ENCODE assay signal across 9 cellular contexts in the genomic region with DNA sequence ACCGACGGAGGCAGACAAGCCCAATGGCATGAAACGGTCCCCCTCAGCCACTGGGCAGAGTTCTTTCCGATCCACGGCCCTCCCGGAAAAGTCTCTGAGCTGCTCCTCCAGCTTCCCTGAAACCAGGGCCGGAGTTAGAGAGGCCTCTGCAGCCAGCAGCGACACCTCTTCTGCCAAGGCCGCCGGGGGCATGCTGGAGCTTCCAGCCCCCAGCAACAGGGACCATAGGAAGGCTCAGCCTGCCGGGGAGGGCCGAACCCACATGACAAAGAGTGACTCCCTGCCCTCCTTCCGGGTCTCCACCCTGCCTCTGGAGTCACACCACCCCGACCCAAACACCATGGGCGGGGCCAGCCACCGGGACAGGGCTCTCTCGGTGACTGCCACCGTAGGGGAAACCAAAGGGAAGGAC. TPM values are rescaled to one million over a fixed set of nuclear protein-coding genes. Genes with fewer than 3 reads are reported as not detected.
DNase-seq lines count a peak whose midpoint lies in the region; ATAC-seq and TF ChIP-seq lines count a peak whose summit lies in the region.
"Had no signal": no experiment of that assay in that cellular context is flagged by ENCODE, and none has a peak within 500 bp of the region (broad histone marks: within the 10 kb centered on the region; RNA-seq: fewer than 3 reads in every experiment).

No MANE protein-coding gene starts in this region.

- H3K4me1 ChIP-seq in stomach = peaks cover 5 to 23% (median 15%) of the 10 kb centered on the region in 4 donors

- peak overlapping the region; percentile 95 for H3K27ac Mint-ChIP-seq in dendritic cell treated with granulocyte-macrophage colony-stimulating factor and Interleukin-4, amounts not matched to agents 40 ng/mL and 50 ng/mL, for 4 days
- peak overlapping the region; percentile 95 to 99 (median 99) for H3K27ac Mint-ChIP-seq in naive thymus-derived CD8-positive, alpha-beta T cell

- intact Hi-C loops in dendritic cell treated with granulocyte-macrophage colony-stimulating factor and Interleukin-4, amounts not matched to agents 40 ng/mL and 50 ng/mL, for 4 days (cut with micrococcal nuclease) = loop anchor here (1.0 to 2.0 kb wide), 3 partner anchors 16 to 43 kb away; no protein-coding TSS in a partner anchor
- intact Hi-C loops in stomach (cut with DNase I; ENCODE audit: low total_unique reads) = no loop called here

- TF ChIP-seq CTCF in stomach (IDR thresholded peaks at IDR 0.05) = no peak

- H3K4me3 Mint-ChIP-seq in dendritic cell treated with granulocyte-macrophage colony-stimulating factor and Interleukin-4, amounts not matched to agents 40 ng/mL and 50 ng/mL, for 4 days = peak overlapping the region; percentile 77
- H3K4me3 Mint-ChIP-seq in naive thymus-derived CD8-positive, alpha-beta T cell = peak overlapping the region; percentile 75 to 94 (median 88)

- H3K27me3 ChIP-seq in stomach = no peaks in the 10 kb centered on the region

- peaks cover 25 to 62% (median 48%) of the 10 kb centered on the region in 4 donors for H3K36me3 ChIP-seq in stomach

- ATAC-seq in GM18520 (IDR thresholded peaks at IDR 0.05; ENCODE audit: unreplicated experiment) (peak; percentile 14), HG03097 (IDR thresholded peaks at IDR 0.05; ENCODE audit: low FRiP score, unreplicated experiment) (peak; percentile 23)
- ATAC-seq in activated CD4-positive, CD25-positive, alpha-beta regulatory T cell treated with anti-CD3 and anti-CD28 coated beads, Interleukin-2, amount 50 U/mL, for 24 hours = peak; percentile 78
- peak; percentile 26 to 62 for ATAC-seq in naive thymus-derived CD8-positive, alpha-beta T cell

- peak in 9 of 10 donors; percentile 28 to 80 (median 47) for DNase-seq in naive thymus-derived CD8-positive, alpha-beta T cell
- DNase-seq in stomach (peak; percentile 63), NCI-H1048 (lab: John Stamatoyannopoulos, UW) (no peak), NCI-H146 treated with DMSO at 0.1 percent for 48 hours (lab: John Stamatoyannopoulos, UW; ENCODE audit: unreplicated experiment) (no peak)

- H3K9me3 ChIP-seq in stomach = no peaks in the 10 kb centered on the region

- no peak for TF ChIP-seq POLR2A in stomach (IDR thresholded peaks at IDR 0.05)

- TF ChIP-seq EP300 in stomach (IDR thresholded peaks at IDR 0.05) = no peak

- H3K9me3 Mint-ChIP-seq in dendritic cell treated with granulocyte-macrophage colony-stimulating factor and Interleukin-4, amounts not matched to agents 40 ng/mL and 50 ng/mL, for 4 days = no peaks in the 10 kb centered on the region
- no peaks in the 10 kb centered on the region for H3K9me3 Mint-ChIP-seq in naive thymus-derived CD8-positive, alpha-beta T cell

- peaks cover 56% of the 10 kb centered on the region for H3K4me1 Mint-ChIP-seq in dendritic cell treated with granulocyte-macrophage colony-stimulating factor and Interleukin-4, amounts not matched to agents 40 ng/mL and 50 ng/mL, for 4 days (ENCODE audit: low read depth)
- peaks cover 22 to 70% (median 62%) of the 10 kb centered on the region in 4 donors for H3K4me1 Mint-ChIP-seq in naive thymus-derived CD8-positive, alpha-beta T cell

- peaks cover 16% of the 10 kb centered on the region for H3K36me3 Mint-ChIP-seq in dendritic cell treated with granulocyte-macrophage colony-stimulating factor and Interleukin-4, amounts not matched to agents 40 ng/mL and 50 ng/mL, for 4 days (ENCODE audit: low read depth)
- H3K36me3 Mint-ChIP-seq in naive thymus-derived CD8-positive, alpha-beta T cell = peaks cover 0 to 24% (median 11%) of the 10 kb centered on the region in 3 donors

- peak overlapping the region; percentile 64 to 86 (median 82) for H3K27ac ChIP-seq in stomach

- H3K27me3 Mint-ChIP-seq in dendritic cell treated with granulocyte-macrophage colony-stimulating factor and Interleukin-4, amounts not matched to agents 40 ng/mL and 50 ng/mL, for 4 days = no peaks in the 10 kb centered on the region
- H3K27me3 Mint-ChIP-seq in naive thymus-derived CD8-positive, alpha-beta T cell = no peaks in the 10 kb centered on the region

- H3K4me3 ChIP-seq in stomach = peak overlapping the region; percentile 27 to 36 (median 32)

- POLR2A ChIA-PET in naive thymus-derived CD8-positive, alpha-beta T cell (lab: Charles Lee) = interaction anchor here (0.6 to 17.6 kb wide), 16 partner anchors 10 to 1173 kb away, joined by 3 to 420 read pairs (median 5); a partner anchor contains a TSS

- 20 to 40% (median 24%) methylated on average over 3 to 18 of the region's 18 CpGs for WGBS in stomach, 5 donors

RNA-seq across cellular contexts. Expression of a gene that starts 30.1 kb away (rescaled TPM):
- 1 to 10 TPM; 1.4 to 2.1 TPM for total RNA-seq in naive thymus-derived CD8-positive, alpha-beta T cell
- polyA plus RNA-seq in naive thymus-derived CD8-positive, alpha-beta T cell = under 1 TPM in 2 of 3 donors, not detected in 1; 0.03 to 0.08 TPM
- 1 to 10 TPM in 2 of 5 donors, under 1 TPM in 2, not detected in 1; under 0.01 to 2.6 (median 0.77) TPM for total RNA-seq in stomach
- under 1 TPM; 0.15 to 0.37 (median 0.28) TPM for polyA plus RNA-seq in stomach
- total RNA-seq: pulmonary artery endothelial cell had no signal

Comparison
In these comparisons a context has a peak if more than half of its experiments do, and no peak if none do; other contexts are left out.
1. ATAC-seq: peak in every context shown above with its lines; median percentile 78 in activated CD4-positive, CD25-positive, alpha-beta regulatory T cell treated with anti-CD3 and anti-CD28 coated beads, Interleukin-2, amount 50 U/mL, for 24 hours; 44 in naive thymus-derived CD8-positive, alpha-beta T cell; 23 in HG03097; 14 in GM18520.
2. DNase-seq: peak in naive thymus-derived CD8-positive, alpha-beta T cell (9 of 10) and stomach (single experiment); none in NCI-H1048 (single experiment) and NCI-H146 treated with DMSO at 0.1 percent for 48 hours (single experiment).